ENCODE assay signal across 24 cellular contexts in genomic region chr12:25733541-25733940, GRCh38.
"Had no signal": no experiment of that assay in that cellular context is flagged by ENCODE, and none has a peak within 500 bp of the region (broad histone marks: within the 10 kb centered on the region; RNA-seq: fewer than 3 reads in every experiment).

No MANE protein-coding gene starts in this region.

- DNase-seq: colonic mucosa; cortex of kidney; dermis blood vessel endothelial cell; dorsolateral prefrontal cortex; effector CD4-positive, alpha-beta T cell; effector CD8-positive, alpha-beta T cell; effector memory CD4-positive, alpha-beta T cell; effector memory CD8-positive, alpha-beta T cell; endodermal cell; erythroblast; esophagus squamous epithelium; foreskin fibroblast; foreskin keratinocyte; foreskin melanocyte; gastrocnemius medialis; glutamatergic neuron; head of caudate nucleus; heart left ventricle; heart right ventricle had no signal

- H3K9me3 ChIP-seq: colonic mucosa, esophagus muscularis mucosa, esophagus squamous epithelium, gastrocnemius medialis, gastroesophageal sphincter had no signal

- H3K4me3 ChIP-seq: colonic mucosa, coronary artery, dorsolateral prefrontal cortex, esophagus muscularis mucosa, esophagus squamous epithelium, gastrocnemius medialis, gastroesophageal sphincter, heart left ventricle, heart right ventricle, hepatocyte had no signal

- H3K4me2 ChIP-seq: hepatocyte had no signal

- H3K36me3 ChIP-seq: colonic mucosa, esophagus muscularis mucosa, esophagus squamous epithelium, gastrocnemius medialis, gastroesophageal sphincter, heart left ventricle, heart right ventricle had no signal

- H3K27me3 ChIP-seq: colonic mucosa, esophagus muscularis mucosa, esophagus squamous epithelium, foreskin keratinocyte, gastrocnemius medialis, gastroesophageal sphincter, heart left ventricle, heart right ventricle, hepatocyte had no signal

- H2AFZ ChIP-seq: hepatocyte had no signal

- H3K4me1 ChIP-seq: colonic mucosa, esophagus muscularis mucosa, esophagus squamous epithelium, foreskin keratinocyte, gastrocnemius medialis, gastroesophageal sphincter, heart left ventricle, heart right ventricle had no signal

- H3K27ac ChIP-seq: colonic mucosa, coronary artery, dorsolateral prefrontal cortex, epithelial cell of prostate, esophagus muscularis mucosa, esophagus squamous epithelium, foreskin keratinocyte, gastrocnemius medialis, gastroesophageal sphincter, heart left ventricle, heart right ventricle, hepatocyte had no signal

- H3K79me2 ChIP-seq: hepatocyte had no signal
